ENCODE assay signal across 1 cellular context in genomic region chr14:60247994-60248696, GRCh38.
A peak's percentile ranks its signal among the peaks of the same experiment; 100 is the strongest.
TF ChIP-seq lines count a peak whose summit lies in the region.

No MANE protein-coding gene starts in this region.

TF ChIP-seq in HepG2, 621 proteins besides CTCF, POLR2A, EP300 and RAD21 (continued from another document and continues in another):
- TF ChIP-seq, protein P1, sequence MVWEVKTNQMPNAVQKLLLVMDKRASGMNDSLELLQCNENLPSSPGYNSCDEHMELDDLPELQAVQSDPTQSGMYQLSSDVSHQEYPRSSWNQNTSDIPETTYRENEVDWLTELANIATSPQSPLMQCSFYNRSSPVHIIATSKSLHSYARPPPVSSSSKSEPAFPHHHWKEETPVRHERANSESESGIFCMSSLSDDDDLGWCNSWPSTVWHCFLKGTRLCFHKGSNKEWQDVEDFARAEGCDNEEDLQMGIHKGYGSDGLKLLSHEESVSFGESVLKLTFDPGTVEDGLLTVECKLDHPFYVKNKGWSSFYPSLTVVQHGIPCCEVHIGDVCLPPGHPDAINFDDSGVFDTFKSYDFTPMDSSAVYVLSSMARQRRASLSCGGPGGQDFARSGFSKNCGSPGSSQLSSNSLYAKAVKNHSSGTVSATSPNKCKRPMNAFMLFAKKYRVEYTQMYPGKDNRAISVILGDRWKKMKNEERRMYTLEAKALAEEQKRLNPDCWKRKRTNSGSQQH (CRISPR knock-in tag; IDR thresholded peaks at IDR 0.05; ENCODE audit: low read depth), result 0 out of 2 replicates have a peak, but pooled peaks have one; percentile 10
- 0 out of 2 replicates have a peak, but pooled peaks have one; percentile 35 for TF ChIP-seq NR2F6 (IDR thresholded peaks at IDR 0.05)
- TF ChIP-seq NR2F6 (CRISPR knock-in tag; IDR thresholded peaks at IDR 0.05), result no peak; the same call in 1 of the 2 replicates
- peak in 1 of 2 experiments; percentile 37; a peak in 1 of 4 replicates for TF ChIP-seq REST (IDR thresholded peaks at IDR 0.05; ENCODE audit: borderline replicate concordance in 1 of 2, low read depth in 1 of 2, low read length in 2 of 2)
- TF ChIP-seq, protein P2, sequence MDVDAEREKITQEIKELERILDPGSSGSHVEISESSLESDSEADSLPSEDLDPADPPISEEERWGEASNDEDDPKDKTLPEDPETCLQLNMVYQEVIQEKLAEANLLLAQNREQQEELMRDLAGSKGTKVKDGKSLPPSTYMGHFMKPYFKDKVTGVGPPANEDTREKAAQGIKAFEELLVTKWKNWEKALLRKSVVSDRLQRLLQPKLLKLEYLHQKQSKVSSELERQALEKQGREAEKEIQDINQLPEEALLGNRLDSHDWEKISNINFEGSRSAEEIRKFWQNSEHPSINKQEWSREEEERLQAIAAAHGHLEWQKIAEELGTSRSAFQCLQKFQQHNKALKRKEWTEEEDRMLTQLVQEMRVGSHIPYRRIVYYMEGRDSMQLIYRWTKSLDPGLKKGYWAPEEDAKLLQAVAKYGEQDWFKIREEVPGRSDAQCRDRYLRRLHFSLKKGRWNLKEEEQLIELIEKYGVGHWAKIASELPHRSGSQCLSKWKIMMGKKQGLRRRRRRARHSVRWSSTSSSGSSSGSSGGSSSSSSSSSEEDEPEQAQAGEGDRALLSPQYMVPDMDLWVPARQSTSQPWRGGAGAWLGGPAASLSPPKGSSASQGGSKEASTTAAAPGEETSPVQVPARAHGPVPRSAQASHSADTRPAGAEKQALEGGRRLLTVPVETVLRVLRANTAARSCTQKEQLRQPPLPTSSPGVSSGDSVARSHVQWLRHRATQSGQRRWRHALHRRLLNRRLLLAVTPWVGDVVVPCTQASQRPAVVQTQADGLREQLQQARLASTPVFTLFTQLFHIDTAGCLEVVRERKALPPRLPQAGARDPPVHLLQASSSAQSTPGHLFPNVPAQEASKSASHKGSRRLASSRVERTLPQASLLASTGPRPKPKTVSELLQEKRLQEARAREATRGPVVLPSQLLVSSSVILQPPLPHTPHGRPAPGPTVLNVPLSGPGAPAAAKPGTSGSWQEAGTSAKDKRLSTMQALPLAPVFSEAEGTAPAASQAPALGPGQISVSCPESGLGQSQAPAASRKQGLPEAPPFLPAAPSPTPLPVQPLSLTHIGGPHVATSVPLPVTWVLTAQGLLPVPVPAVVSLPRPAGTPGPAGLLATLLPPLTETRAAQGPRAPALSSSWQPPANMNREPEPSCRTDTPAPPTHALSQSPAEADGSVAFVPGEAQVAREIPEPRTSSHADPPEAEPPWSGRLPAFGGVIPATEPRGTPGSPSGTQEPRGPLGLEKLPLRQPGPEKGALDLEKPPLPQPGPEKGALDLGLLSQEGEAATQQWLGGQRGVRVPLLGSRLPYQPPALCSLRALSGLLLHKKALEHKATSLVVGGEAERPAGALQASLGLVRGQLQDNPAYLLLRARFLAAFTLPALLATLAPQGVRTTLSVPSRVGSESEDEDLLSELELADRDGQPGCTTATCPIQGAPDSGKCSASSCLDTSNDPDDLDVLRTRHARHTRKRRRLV (CRISPR knock-in tag; IDR thresholded peaks at IDR 0.05), result 0 out of 2 replicates have a peak, but pooled peaks have one; percentile 55
- peak; percentile 63; the same call in 1 of the 2 replicates for TF ChIP-seq HMGXB3 (CRISPR knock-in tag; IDR thresholded peaks at IDR 0.05; ENCODE audit: borderline replicate concordance)
- TF ChIP-seq, protein P3, sequence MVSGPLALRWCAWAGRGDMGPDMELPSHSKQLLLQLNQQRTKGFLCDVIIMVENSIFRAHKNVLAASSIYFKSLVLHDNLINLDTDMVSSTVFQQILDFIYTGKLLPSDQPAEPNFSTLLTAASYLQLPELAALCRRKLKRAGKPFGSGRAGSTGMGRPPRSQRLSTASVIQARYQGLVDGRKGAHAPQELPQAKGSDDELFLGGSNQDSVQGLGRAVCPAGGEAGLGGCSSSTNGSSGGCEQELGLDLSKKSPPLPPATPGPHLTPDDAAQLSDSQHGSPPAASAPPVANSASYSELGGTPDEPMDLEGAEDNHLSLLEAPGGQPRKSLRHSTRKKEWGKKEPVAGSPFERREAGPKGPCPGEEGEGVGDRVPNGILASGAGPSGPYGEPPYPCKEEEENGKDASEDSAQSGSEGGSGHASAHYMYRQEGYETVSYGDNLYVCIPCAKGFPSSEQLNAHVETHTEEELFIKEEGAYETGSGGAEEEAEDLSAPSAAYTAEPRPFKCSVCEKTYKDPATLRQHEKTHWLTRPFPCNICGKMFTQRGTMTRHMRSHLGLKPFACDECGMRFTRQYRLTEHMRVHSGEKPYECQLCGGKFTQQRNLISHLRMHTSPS (CRISPR knock-in tag; IDR thresholded peaks at IDR 0.05; ENCODE audit: low read depth), result no peak
- TF ChIP-seq, protein P4, sequence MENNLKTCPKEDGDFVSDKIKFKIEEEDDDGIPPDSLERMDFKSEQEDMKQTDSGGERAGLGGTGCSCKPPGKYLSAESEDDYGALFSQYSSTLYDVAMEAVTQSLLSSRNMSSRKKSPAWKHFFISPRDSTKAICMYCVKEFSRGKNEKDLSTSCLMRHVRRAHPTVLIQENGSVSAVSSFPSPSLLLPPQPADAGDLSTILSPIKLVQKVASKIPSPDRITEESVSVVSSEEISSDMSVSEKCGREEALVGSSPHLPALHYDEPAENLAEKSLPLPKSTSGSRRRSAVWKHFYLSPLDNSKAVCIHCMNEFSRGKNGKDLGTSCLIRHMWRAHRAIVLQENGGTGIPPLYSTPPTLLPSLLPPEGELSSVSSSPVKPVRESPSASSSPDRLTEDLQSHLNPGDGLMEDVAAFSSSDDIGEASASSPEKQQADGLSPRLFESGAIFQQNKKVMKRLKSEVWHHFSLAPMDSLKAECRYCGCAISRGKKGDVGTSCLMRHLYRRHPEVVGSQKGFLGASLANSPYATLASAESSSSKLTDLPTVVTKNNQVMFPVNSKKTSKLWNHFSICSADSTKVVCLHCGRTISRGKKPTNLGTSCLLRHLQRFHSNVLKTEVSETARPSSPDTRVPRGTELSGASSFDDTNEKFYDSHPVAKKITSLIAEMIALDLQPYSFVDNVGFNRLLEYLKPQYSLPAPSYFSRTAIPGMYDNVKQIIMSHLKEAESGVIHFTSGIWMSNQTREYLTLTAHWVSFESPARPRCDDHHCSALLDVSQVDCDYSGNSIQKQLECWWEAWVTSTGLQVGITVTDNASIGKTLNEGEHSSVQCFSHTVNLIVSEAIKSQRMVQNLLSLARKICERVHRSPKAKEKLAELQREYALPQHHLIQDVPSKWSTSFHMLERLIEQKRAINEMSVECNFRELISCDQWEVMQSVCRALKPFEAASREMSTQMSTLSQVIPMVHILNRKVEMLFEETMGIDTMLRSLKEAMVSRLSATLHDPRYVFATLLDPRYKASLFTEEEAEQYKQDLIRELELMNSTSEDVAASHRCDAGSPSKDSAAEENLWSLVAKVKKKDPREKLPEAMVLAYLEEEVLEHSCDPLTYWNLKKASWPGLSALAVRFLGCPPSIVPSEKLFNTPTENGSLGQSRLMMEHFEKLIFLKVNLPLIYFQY (CRISPR knock-in tag; IDR thresholded peaks at IDR 0.05; ENCODE audit: borderline replicate concordance), result no peak
- TF ChIP-seq, protein P5, sequence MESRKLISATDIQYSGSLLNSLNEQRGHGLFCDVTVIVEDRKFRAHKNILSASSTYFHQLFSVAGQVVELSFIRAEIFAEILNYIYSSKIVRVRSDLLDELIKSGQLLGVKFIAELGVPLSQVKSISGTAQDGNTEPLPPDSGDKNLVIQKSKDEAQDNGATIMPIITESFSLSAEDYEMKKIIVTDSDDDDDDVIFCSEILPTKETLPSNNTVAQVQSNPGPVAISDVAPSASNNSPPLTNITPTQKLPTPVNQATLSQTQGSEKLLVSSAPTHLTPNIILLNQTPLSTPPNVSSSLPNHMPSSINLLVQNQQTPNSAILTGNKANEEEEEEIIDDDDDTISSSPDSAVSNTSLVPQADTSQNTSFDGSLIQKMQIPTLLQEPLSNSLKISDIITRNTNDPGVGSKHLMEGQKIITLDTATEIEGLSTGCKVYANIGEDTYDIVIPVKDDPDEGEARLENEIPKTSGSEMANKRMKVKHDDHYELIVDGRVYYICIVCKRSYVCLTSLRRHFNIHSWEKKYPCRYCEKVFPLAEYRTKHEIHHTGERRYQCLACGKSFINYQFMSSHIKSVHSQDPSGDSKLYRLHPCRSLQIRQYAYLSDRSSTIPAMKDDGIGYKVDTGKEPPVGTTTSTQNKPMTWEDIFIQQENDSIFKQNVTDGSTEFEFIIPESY (CRISPR knock-in tag; IDR thresholded peaks at IDR 0.05), result no peak
- no peak for TF ChIP-seq TEAD3 (CRISPR knock-in tag; optimal IDR thresholded peaks at IDR 0.05; ENCODE audit: borderline replicate concordance)
- 0 out of 2 replicates have a peak, but pooled peaks have one; percentile 45 for TF ChIP-seq ZNF800 (CRISPR knock-in tag; IDR thresholded peaks at IDR 0.05)
- no peak for TF ChIP-seq PITX1 (CRISPR knock-in tag; IDR thresholded peaks at IDR 0.05)
- TF ChIP-seq GATAD1 (CRISPR knock-in tag; IDR thresholded peaks at IDR 0.05), result no peak; the same call in none of the 2 replicates
- TF ChIP-seq KMT2A (CRISPR knock-in tag; IDR thresholded peaks at IDR 0.05), result no peak; the same call in 1 of the 2 replicates
- TF ChIP-seq KLF13 (CRISPR knock-in tag; IDR thresholded peaks at IDR 0.05), result 0 out of 2 replicates have a peak, but pooled peaks have one; percentile 17
- peak; percentile 27; the same call in 1 of the 2 replicates for TF ChIP-seq ZNF546 (CRISPR knock-in tag; conservative IDR thresholded peaks at IDR 0.05)
- no peak for TF ChIP-seq TSC22D2 (CRISPR knock-in tag; IDR thresholded peaks at IDR 0.05; ENCODE audit: borderline replicate concordance)
- no peak for TF ChIP-seq FLYWCH1 (CRISPR knock-in tag; IDR thresholded peaks at IDR 0.05)
- peak in 1 of 2 experiments; percentile 4; a peak in 1 of 4 replicates for TF ChIP-seq HMGXB4 (CRISPR knock-in tag; IDR thresholded peaks at IDR 0.05; ENCODE audit: borderline replicate concordance in 1 of 2, low read depth in 1 of 2)
